26 cellular contexts compared by ENCODE assay signal in genomic region chr3:116417151-116417550, GRCh38.
"Had no signal": no experiment of that assay in that cellular context is flagged by ENCODE, and none has a peak within 500 bp of the region (broad histone marks: within the 10 kb centered on the region; RNA-seq: fewer than 3 reads in every experiment).

No MANE protein-coding gene starts in this region.

- H3K9ac ChIP-seq: KMS-11 had no signal

- H3K27ac Mint-ChIP-seq: activated CD4-positive, alpha-beta T cell treated with anti-CD3 and anti-CD28 coated beads for 36 hours; activated CD4-positive, alpha-beta T cell treated with anti-CD3 and anti-CD28 coated beads, Interleukin-2, amount 10 ng/mL, durations not matched to agents 7 days and 5 days; activated CD8-positive, alpha-beta T cell treated with anti-CD3 and anti-CD28 coated beads, Interleukin-2, amount 10 ng/mL, durations not matched to agents 7 days and 5 days; activated naive CD4-positive, alpha-beta T cell treated with anti-CD3 and anti-CD28 coated beads for 36 hours; activated naive CD8-positive, alpha-beta T cell; activated naive CD8-positive, alpha-beta T cell treated with anti-CD3 and anti-CD28 coated beads, Interleukin-2, amount 50 U/mL, for 24 hours; activated T-cell treated with anti-CD3 and anti-CD28 coated beads, Interleukin-2, amount 50 U/mL, for 24 hours; activated T-helper 2 cell treated with anti-CD3 and anti-CD28 coated beads, Interferon-gamma antibody, Interleukin-2, Interleukin-4, amounts not matched to agents 10 μg/mL and 5 μg/mL and 100 μg/mL, durations not matched to agents 14 hours and 24 hours and 36 hours; brain; T-helper 1 cell treated with Interleukin-12 subunit alpha and Interleukin-12 subunit beta and Interleukin-4 antibody, amounts not matched to agents 30 μg/mL and 1 μg/mL, for 36 hours; T-helper 2 cell treated with Interferon-gamma antibody and Interleukin-4, amounts not matched to agents 5 μg/mL and 100 μg/mL, for 36 hours had no signal

- DNase-seq: activated CD4-positive, alpha-beta T cell treated with anti-CD3 and anti-CD28 coated beads for 36 hours; activated CD4-positive, alpha-beta T cell treated with anti-CD3 and anti-CD28 coated beads, Interleukin-2, amount 10 ng/mL, durations not matched to agents 7 days and 5 days; activated CD4-positive, alpha-beta T cell treated with anti-CD3 and anti-CD28 coated beads, Interleukin-2, amount 50 U/mL, for 48 hours; activated CD8-positive, alpha-beta T cell treated with anti-CD3 and anti-CD28 coated beads, Interleukin-2, amount 10 ng/mL, durations not matched to agents 7 days and 5 days; activated gamma-delta T cell; activated naive CD4-positive, alpha-beta T cell treated with anti-CD3 and anti-CD28 coated beads for 36 hours; activated naive CD8-positive, alpha-beta T cell treated with anti-CD3 and anti-CD28 coated beads, Interleukin-2, amount 50 U/mL, for 24 hours; activated T-cell treated with anti-CD3 and anti-CD28 coated beads, Interleukin-2, amount 50 U/mL, for 24 hours; anterior cingulate cortex; cerebellar nuclear complex; cortex of kidney; NCI-H1092 treated with DMSO at 0.1 percent for 48 hours; NCI-H1417; NCI-H1694; NCI-H1930; NCI-H2081 treated with DMSO at 0.1 percent for 48 hours; NCI-H526; NCI-H774; Right ventricle myocardium superior had no signal

- H3K4me3 Mint-ChIP-seq: activated CD4-positive, alpha-beta T cell treated with anti-CD3 and anti-CD28 coated beads for 36 hours; activated CD4-positive, alpha-beta T cell treated with anti-CD3 and anti-CD28 coated beads, Interleukin-2, amount 10 ng/mL, durations not matched to agents 7 days and 5 days; activated CD8-positive, alpha-beta T cell treated with anti-CD3 and anti-CD28 coated beads, Interleukin-2, amount 10 ng/mL, durations not matched to agents 7 days and 5 days; activated naive CD4-positive, alpha-beta T cell treated with anti-CD3 and anti-CD28 coated beads for 36 hours; activated naive CD8-positive, alpha-beta T cell; activated naive CD8-positive, alpha-beta T cell treated with anti-CD3 and anti-CD28 coated beads, Interleukin-2, amount 50 U/mL, for 24 hours; activated T-cell treated with anti-CD3 and anti-CD28 coated beads, Interleukin-2, amount 50 U/mL, for 24 hours; brain; T-helper 1 cell treated with Interleukin-12 subunit alpha and Interleukin-12 subunit beta and Interleukin-4 antibody, amounts not matched to agents 30 μg/mL and 1 μg/mL, for 36 hours; T-helper 2 cell treated with Interferon-gamma antibody and Interleukin-4, amounts not matched to agents 5 μg/mL and 100 μg/mL, for 36 hours had no signal

- H3K9me3 Mint-ChIP-seq: activated naive CD8-positive, alpha-beta T cell treated with anti-CD3 and anti-CD28 coated beads, Interleukin-2, amount 50 U/mL, for 24 hours; activated T-cell treated with anti-CD3 and anti-CD28 coated beads, Interleukin-2, amount 50 U/mL, for 24 hours; T-helper 1 cell treated with Interleukin-12 subunit alpha and Interleukin-12 subunit beta and Interleukin-4 antibody, amounts not matched to agents 30 μg/mL and 1 μg/mL, for 36 hours had no signal

- H3K4me1 Mint-ChIP-seq: activated CD4-positive, alpha-beta T cell treated with anti-CD3 and anti-CD28 coated beads for 36 hours; activated CD4-positive, alpha-beta T cell treated with anti-CD3 and anti-CD28 coated beads, Interleukin-2, amount 10 ng/mL, durations not matched to agents 7 days and 5 days; activated naive CD8-positive, alpha-beta T cell treated with anti-CD3 and anti-CD28 coated beads, Interleukin-2, amount 50 U/mL, for 24 hours had no signal

- ATAC-seq: activated CD4-positive, alpha-beta T cell treated with anti-CD3 and anti-CD28 coated beads for 36 hours; activated CD8-positive, alpha-beta T cell treated with anti-CD3 and anti-CD28 coated beads, Interleukin-2, amount 10 ng/mL, durations not matched to agents 7 days and 5 days; activated naive CD8-positive, alpha-beta T cell treated with anti-CD3 and anti-CD28 coated beads, Interleukin-2, amount 50 U/mL, for 24 hours had no signal

- H3K4me3 ChIP-seq: SK-N-MC had no signal

- H3K27me3 Mint-ChIP-seq: activated CD4-positive, alpha-beta T cell treated with anti-CD3 and anti-CD28 coated beads for 36 hours; activated CD4-positive, alpha-beta T cell treated with anti-CD3 and anti-CD28 coated beads, Interleukin-2, amount 10 ng/mL, durations not matched to agents 7 days and 5 days; activated naive CD8-positive, alpha-beta T cell; activated naive CD8-positive, alpha-beta T cell treated with anti-CD3 and anti-CD28 coated beads, Interleukin-2, amount 50 U/mL, for 24 hours; activated T-cell treated with anti-CD3 and anti-CD28 coated beads, Interleukin-2, amount 50 U/mL, for 24 hours had no signal

- H3K27ac ChIP-seq: KMS-11 had no signal

- H3K4me2 ChIP-seq: KMS-11 had no signal
